ENCODE assay signal across 10 cellular contexts in the genomic region with DNA sequence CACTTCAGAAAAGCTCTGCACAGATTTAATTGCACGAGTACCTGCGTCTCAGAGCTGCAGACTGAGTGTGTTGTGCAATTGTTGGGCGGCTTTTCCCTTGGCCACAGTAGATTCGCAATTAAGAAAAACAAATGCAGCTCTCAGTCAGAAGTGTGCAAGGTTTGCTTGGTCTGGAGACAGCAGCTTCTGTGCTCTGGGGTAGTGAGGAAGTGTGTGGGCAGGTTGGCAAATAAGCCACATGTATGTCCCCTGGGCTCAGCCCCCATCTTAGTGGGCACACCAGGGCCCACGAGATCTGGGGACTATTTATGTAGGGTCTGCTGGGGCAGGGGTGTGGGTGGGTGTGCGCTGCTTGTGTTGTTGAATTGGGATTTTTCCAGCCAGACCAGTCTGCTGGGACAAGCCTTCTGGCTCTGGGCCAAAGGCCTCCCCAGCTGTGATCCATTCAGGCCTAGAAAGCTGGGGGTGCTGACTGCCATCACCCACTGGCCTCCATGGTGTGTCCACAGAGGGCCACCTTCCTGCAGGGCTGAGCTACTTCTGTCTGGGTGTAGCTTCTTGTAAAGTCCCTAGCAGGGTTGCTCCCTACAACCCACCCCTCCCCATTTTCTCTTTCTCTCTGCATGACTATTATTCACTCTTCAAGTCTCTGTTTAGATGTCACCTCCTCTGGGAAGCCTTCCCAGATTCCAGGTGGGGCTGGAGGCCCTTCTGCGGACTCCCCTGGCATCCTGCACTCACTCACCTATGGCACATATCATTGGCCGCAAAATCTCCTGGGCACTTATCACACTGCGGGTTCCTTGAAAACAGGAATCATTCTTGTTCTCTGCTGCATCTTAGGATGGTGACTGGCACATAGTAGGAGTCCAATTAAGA.
DNase-seq lines count a peak whose midpoint lies in the region; ATAC-seq and TF ChIP-seq lines count a peak whose summit lies in the region.
"Had no signal": no experiment of that assay in that cellular context is flagged by ENCODE, and none has a peak within 500 bp of the region (broad histone marks: within the 10 kb centered on the region; RNA-seq: fewer than 3 reads in every experiment).

No MANE protein-coding gene starts in this region.

- H3K36me3 ChIP-seq in DOHH2 (ENCODE audit: control insufficient read depth, low read length): no peaks in the 10 kb centered on the region

- DNase-seq in Kasumi-1 (lab: John Stamatoyannopoulos, UW) (peak; percentile 77 to 82), EL (no peak), mucosa of gallbladder (ENCODE audit: low spot score) (no peak), NK-92 (lab: John Stamatoyannopoulos, UW; ENCODE audit: unreplicated experiment) (no peak)
- no peak for DNase-seq in activated naive CD8-positive, alpha-beta T cell treated with anti-CD3 and anti-CD28 coated beads for 36 hours
- DNase-seq in naive thymus-derived CD8-positive, alpha-beta T cell: peak in 1 of 10 donors; percentile 27
- DNase-seq: endodermal cell, hypothalamus, NCI-H1694 had no signal

- 0 out of 2 replicates have a peak, but pooled peaks cover 5% of the 10 kb centered on the region for H4K20me1 ChIP-seq in DOHH2 (ENCODE audit: control insufficient read depth, insufficient read depth, low read depth, low read length)

- H3K9me3 Mint-ChIP-seq in activated naive CD8-positive, alpha-beta T cell treated with anti-CD3 and anti-CD28 coated beads for 36 hours: no peaks in the 10 kb centered on the region
- no peaks in the 10 kb centered on the region for H3K9me3 Mint-ChIP-seq in naive thymus-derived CD8-positive, alpha-beta T cell
- H3K9me3 Mint-ChIP-seq: endodermal cell had no signal

- peak overlapping the region; percentile 62 for H3K4me2 ChIP-seq in DOHH2 (ENCODE audit: low read length)

- peaks cover 9% of the 10 kb centered on the region for H3K36me3 Mint-ChIP-seq in activated naive CD8-positive, alpha-beta T cell treated with anti-CD3 and anti-CD28 coated beads for 36 hours
- no peaks in the 10 kb centered on the region for H3K36me3 Mint-ChIP-seq in naive thymus-derived CD8-positive, alpha-beta T cell

- no peaks in the 10 kb centered on the region for H3K27me3 Mint-ChIP-seq in activated naive CD8-positive, alpha-beta T cell treated with anti-CD3 and anti-CD28 coated beads for 36 hours
- H3K27me3 Mint-ChIP-seq in naive thymus-derived CD8-positive, alpha-beta T cell: no peaks in the 10 kb centered on the region

- peak overlapping the region; percentile 4; the same call in 1 of the 2 replicates for H3K4me3 ChIP-seq in DOHH2 (ENCODE audit: low read length)

- H3K4me1 Mint-ChIP-seq in activated naive CD8-positive, alpha-beta T cell treated with anti-CD3 and anti-CD28 coated beads for 36 hours: peaks cover 88% of the 10 kb centered on the region
- H3K4me1 Mint-ChIP-seq in naive thymus-derived CD8-positive, alpha-beta T cell: peaks cover 58 to 98% (median 95%) of the 10 kb centered on the region in 4 donors

- peaks cover 9% of the 10 kb centered on the region for H3K27me3 ChIP-seq in DOHH2 (ENCODE audit: control insufficient read depth, low read length)

- no peak overlapping the region for H3K4me3 Mint-ChIP-seq in activated naive CD8-positive, alpha-beta T cell treated with anti-CD3 and anti-CD28 coated beads for 36 hours
- peak overlapping the region; percentile 26 to 82 (median 69) for H3K4me3 Mint-ChIP-seq in naive thymus-derived CD8-positive, alpha-beta T cell
- H3K4me3 Mint-ChIP-seq: endodermal cell had no signal

- H3K27ac Mint-ChIP-seq in activated naive CD8-positive, alpha-beta T cell treated with anti-CD3 and anti-CD28 coated beads for 36 hours: peak overlapping the region; percentile 45
- H3K27ac Mint-ChIP-seq in naive thymus-derived CD8-positive, alpha-beta T cell: peak overlapping the region; percentile 81 to 96 (median 91)
- H3K27ac Mint-ChIP-seq: endodermal cell had no signal

- H3K79me2 ChIP-seq in DOHH2 (ENCODE audit: control insufficient read depth, low read length): peaks cover 6% of the 10 kb centered on the region

- POLR2A ChIA-PET in naive thymus-derived CD8-positive, alpha-beta T cell (lab: Charles Lee): interaction anchor here (0.6 to 6.1 kb wide), 9 partner anchors 12 to 110 kb away, joined by 3 to 85 read pairs (median 4); partner anchors contain the start of genes HPCAL1 and ODC1

- H3K4me1 ChIP-seq in DOHH2 (ENCODE audit: control insufficient read depth, low read length): peaks cover 92% of the 10 kb centered on the region

- no peak for TF ChIP-seq CTCF in DOHH2 (IDR thresholded peaks at IDR 0.05; ENCODE audit: low read depth, low read length, poor library complexity, severe bottlenecking)

- ATAC-seq in naive thymus-derived CD8-positive, alpha-beta T cell: peak in 1 of 2 donors; percentile 8

- peaks cover 23% of the 10 kb centered on the region; the same call in 1 of the 2 replicates for H3F3A ChIP-seq in DOHH2 (ENCODE audit: control insufficient read depth, insufficient read depth)

- H3K27ac ChIP-seq in DOHH2 (ENCODE audit: low read depth, low read length): 0 out of 2 replicates have a peak overlapping the region, but pooled peaks have one; percentile 2

- H3K9me2 ChIP-seq in DOHH2 (replicated peaks; ENCODE audit: control insufficient read depth, low read length): no peaks in the 10 kb centered on the region

- no peaks in the 10 kb centered on the region for H3K9me3 ChIP-seq in DOHH2 (ENCODE audit: control insufficient read depth, insufficient read depth, low read length)

Comparison
In these comparisons a context has a peak if more than half of its experiments do, and no peak if none do; other contexts are left out.
1. DNase-seq: peak in Kasumi-1 (2 of 2); none in activated naive CD8-positive, alpha-beta T cell treated with anti-CD3 and anti-CD28 coated beads for 36 hours (single experiment), EL (single experiment), mucosa of gallbladder (single experiment) and NK-92 (single experiment).